ENCODE assay signal across 8 cellular contexts in genomic region chr19:13116282-13117175, GRCh38. TPM values are rescaled to one million over a fixed set of nuclear protein-coding genes. Genes with fewer than 3 reads are reported as not detected.
DNase-seq lines count a peak whose midpoint lies in the region; ATAC-seq and TF ChIP-seq lines count a peak whose summit lies in the region.

TSS of gene TRMT1 (minus strand) at chr19:13116740. CDS start at chr19:13116399, 341 bp downstream.

- H3K4me3 ChIP-seq in GM23338 (peak within 1 kb of the TSS; percentile 99), ovary (peak within 1 kb of the TSS; percentile 96), thoracic aorta (peak within 1 kb of the TSS; percentile 100)

- H3K4me1 ChIP-seq in GM23338 (ENCODE audit: insufficient read depth) (peaks cover 37% of the 10 kb centered on the region), ovary (ENCODE audit: insufficient read depth) (peaks cover 13% of the 10 kb centered on the region), thoracic aorta (ENCODE audit: control insufficient read depth in 1 of 2, low read depth in 2 of 2) (peaks cover 16 to 44% of the 10 kb centered on the region in 2 donors)

- H3K27ac ChIP-seq in GM23338 (ENCODE audit: low read depth) (peak within 1 kb of the TSS; percentile 98), ovary (peak within 1 kb of the TSS; percentile 36 to 43), thoracic aorta (peak within 1 kb of the TSS; percentile 60 to 67)

- H3K4me3 Mint-ChIP-seq in Calu3 (ENCODE audit: low read depth, unreplicated experiment) (peak within 1 kb of the TSS; percentile 85), GM23338 (peak within 1 kb of the TSS; percentile 99)
- H3K4me3 Mint-ChIP-seq in activated naive CD8-positive, alpha-beta T cell treated with anti-CD3 and anti-CD28 coated beads for 36 hours, result peak within 1 kb of the TSS; percentile 97

- H3K27ac Mint-ChIP-seq in Calu3 (ENCODE audit: unreplicated experiment) (peak within 1 kb of the TSS; percentile 89), GM23338 (peak within 1 kb of the TSS; percentile 99)
- H3K27ac Mint-ChIP-seq in activated naive CD8-positive, alpha-beta T cell treated with anti-CD3 and anti-CD28 coated beads for 36 hours, result peak within 1 kb of the TSS; percentile 96

- peaks cover 62% of the 10 kb centered on the region for H3K79me2 ChIP-seq in GM23338 (replicated peaks; ENCODE audit: insufficient read depth)

- 0 to 1% (median 0%) methylated on average over 51 of the region's 51 CpGs for WGBS in ovary, 3 donors

- H3K27me3 Mint-ChIP-seq in Calu3 (ENCODE audit: unreplicated experiment) (no peaks in the 10 kb centered on the region), GM23338 (ENCODE audit: insufficient read depth, low read depth, poor library complexity) (peaks cover 33% of the 10 kb centered on the region)
- no peaks in the 10 kb centered on the region for H3K27me3 Mint-ChIP-seq in activated naive CD8-positive, alpha-beta T cell treated with anti-CD3 and anti-CD28 coated beads for 36 hours

- H3K4me1 Mint-ChIP-seq in Calu3 (ENCODE audit: low read depth, unreplicated experiment) (peaks cover 9% of the 10 kb centered on the region), GM23338 (peaks cover 37% of the 10 kb centered on the region)
- peaks cover 35% of the 10 kb centered on the region for H3K4me1 Mint-ChIP-seq in activated naive CD8-positive, alpha-beta T cell treated with anti-CD3 and anti-CD28 coated beads for 36 hours

- peaks cover 9% of the 10 kb centered on the region for H3F3A ChIP-seq in GM23338 (replicated peaks; ENCODE audit: low read depth)

- peaks cover 35% of the 10 kb centered on the region for H4K20me1 ChIP-seq in GM23338 (replicated peaks; ENCODE audit: insufficient read depth)

- H3K4me2 ChIP-seq in GM23338, result peak within 1 kb of the TSS; percentile 99

- DNase-seq in Calu3, result peak; percentile 88
- peak; percentile 98 for DNase-seq in GM23338 (ENCODE audit: low spot score)
- DNase-seq in NCI-H1105 (lab: John Stamatoyannopoulos, UW), result peak; percentile 89
- peak; percentile 88 for DNase-seq in SKM-1 treated with dmso at 0.1 percent for 144 hours (lab: John Stamatoyannopoulos, UW; ENCODE audit: unreplicated experiment)
- DNase-seq in activated naive CD8-positive, alpha-beta T cell treated with anti-CD3 and anti-CD28 coated beads for 36 hours, result peak; percentile 91
- peak; percentile 87 to 98 (median 94) for DNase-seq in head of caudate nucleus
- DNase-seq in ovary, result peak; percentile 88 to 93 (median 91)
- DNase-seq in thoracic aorta (ENCODE audit: low spot score), result peak; percentile 94

- peaks cover 47% of the 10 kb centered on the region for H3K36me3 Mint-ChIP-seq in Calu3 (ENCODE audit: insufficient read depth, unreplicated experiment)
- peaks cover 46% of the 10 kb centered on the region for H3K36me3 Mint-ChIP-seq in GM23338 (ENCODE audit: low read depth)
- H3K36me3 Mint-ChIP-seq in activated naive CD8-positive, alpha-beta T cell treated with anti-CD3 and anti-CD28 coated beads for 36 hours, result peaks cover 21% of the 10 kb centered on the region

- no peaks in the 10 kb centered on the region for H3K9me3 Mint-ChIP-seq in Calu3 (ENCODE audit: low read depth, unreplicated experiment)
- peaks cover 3% of the 10 kb centered on the region; the same call in 2 of the 3 replicates for H3K9me3 Mint-ChIP-seq in GM23338
- H3K9me3 Mint-ChIP-seq in activated naive CD8-positive, alpha-beta T cell treated with anti-CD3 and anti-CD28 coated beads for 36 hours, result no peaks in the 10 kb centered on the region

- ATAC-seq in GM23338 (peak; percentile 34), thoracic aorta (ENCODE audit: insufficient number of reproducible peaks, low FRiP score, low read depth) (peak; percentile 66)

- intact Hi-C loops in Calu3 (cut with micrococcal nuclease; ENCODE audit: unreplicated experiment) (no loop called here), head of caudate nucleus (cut with DNase I) (loop anchor here (2.0 kb wide), 1 partner anchor 34 kb away; the partner anchor contains the start of genes IER2 and STX10), ovary (cut with DNase I) (no loop called here)

- peaks cover 13% of the 10 kb centered on the region for H3K36me3 ChIP-seq in GM23338 (ENCODE audit: insufficient read depth)
- no peaks in the 10 kb centered on the region for H3K36me3 ChIP-seq in ovary
- H3K36me3 ChIP-seq in thoracic aorta, result peaks cover 8% of the 10 kb centered on the region

- no peaks in the 10 kb centered on the region for H3K9me3 ChIP-seq in ovary
- no peaks in the 10 kb centered on the region for H3K9me3 ChIP-seq in thoracic aorta

- H3K9me2 ChIP-seq in GM23338 (ENCODE audit: insufficient read depth), result no peaks in the 10 kb centered on the region

- H2AFZ ChIP-seq in GM23338, result peak within 1 kb of the TSS; percentile 40

- H3K27me3 ChIP-seq in GM23338 (ENCODE audit: insufficient read depth) (no peaks in the 10 kb centered on the region), ovary (no peaks in the 10 kb centered on the region), thoracic aorta (replicated peaks; ENCODE audit: insufficient read depth) (no peaks in the 10 kb centered on the region)

- peak; percentile 31 for TF ChIP-seq POLR2A in ovary (IDR thresholded peaks at IDR 0.05)

- CTCF ChIA-PET in Calu3 (lab: Charles Lee), result interaction anchor here (0.6 kb wide), 1 partner anchor 117 kb away, joined by 4 read pairs; no protein-coding TSS in a partner anchor

- TF ChIP-seq CTCF in Calu3 (IDR thresholded peaks at IDR 0.05; ENCODE audit: unreplicated experiment) (no peak), GM23338 (conservative IDR thresholded peaks at IDR 0.05; ENCODE audit: low read depth in 2 of 2) (no peak), ovary (IDR thresholded peaks at IDR 0.05) (peak in 1 of 3 donors; percentile 21), thoracic aorta (IDR thresholded peaks at IDR 0.05) (no peak)

- no peak for TF ChIP-seq EP300 in ovary (IDR thresholded peaks at IDR 0.05)

- BruUV-seq in Calu3 (replicated peaks; lab: Mats Ljungman, UMichigan), result TSS peak; percentile 70

TF ChIP-seq in GM23338, 12 proteins besides CTCF, POLR2A, EP300 and RAD21 (continues in another document):
- TF ChIP-seq, protein P1, sequence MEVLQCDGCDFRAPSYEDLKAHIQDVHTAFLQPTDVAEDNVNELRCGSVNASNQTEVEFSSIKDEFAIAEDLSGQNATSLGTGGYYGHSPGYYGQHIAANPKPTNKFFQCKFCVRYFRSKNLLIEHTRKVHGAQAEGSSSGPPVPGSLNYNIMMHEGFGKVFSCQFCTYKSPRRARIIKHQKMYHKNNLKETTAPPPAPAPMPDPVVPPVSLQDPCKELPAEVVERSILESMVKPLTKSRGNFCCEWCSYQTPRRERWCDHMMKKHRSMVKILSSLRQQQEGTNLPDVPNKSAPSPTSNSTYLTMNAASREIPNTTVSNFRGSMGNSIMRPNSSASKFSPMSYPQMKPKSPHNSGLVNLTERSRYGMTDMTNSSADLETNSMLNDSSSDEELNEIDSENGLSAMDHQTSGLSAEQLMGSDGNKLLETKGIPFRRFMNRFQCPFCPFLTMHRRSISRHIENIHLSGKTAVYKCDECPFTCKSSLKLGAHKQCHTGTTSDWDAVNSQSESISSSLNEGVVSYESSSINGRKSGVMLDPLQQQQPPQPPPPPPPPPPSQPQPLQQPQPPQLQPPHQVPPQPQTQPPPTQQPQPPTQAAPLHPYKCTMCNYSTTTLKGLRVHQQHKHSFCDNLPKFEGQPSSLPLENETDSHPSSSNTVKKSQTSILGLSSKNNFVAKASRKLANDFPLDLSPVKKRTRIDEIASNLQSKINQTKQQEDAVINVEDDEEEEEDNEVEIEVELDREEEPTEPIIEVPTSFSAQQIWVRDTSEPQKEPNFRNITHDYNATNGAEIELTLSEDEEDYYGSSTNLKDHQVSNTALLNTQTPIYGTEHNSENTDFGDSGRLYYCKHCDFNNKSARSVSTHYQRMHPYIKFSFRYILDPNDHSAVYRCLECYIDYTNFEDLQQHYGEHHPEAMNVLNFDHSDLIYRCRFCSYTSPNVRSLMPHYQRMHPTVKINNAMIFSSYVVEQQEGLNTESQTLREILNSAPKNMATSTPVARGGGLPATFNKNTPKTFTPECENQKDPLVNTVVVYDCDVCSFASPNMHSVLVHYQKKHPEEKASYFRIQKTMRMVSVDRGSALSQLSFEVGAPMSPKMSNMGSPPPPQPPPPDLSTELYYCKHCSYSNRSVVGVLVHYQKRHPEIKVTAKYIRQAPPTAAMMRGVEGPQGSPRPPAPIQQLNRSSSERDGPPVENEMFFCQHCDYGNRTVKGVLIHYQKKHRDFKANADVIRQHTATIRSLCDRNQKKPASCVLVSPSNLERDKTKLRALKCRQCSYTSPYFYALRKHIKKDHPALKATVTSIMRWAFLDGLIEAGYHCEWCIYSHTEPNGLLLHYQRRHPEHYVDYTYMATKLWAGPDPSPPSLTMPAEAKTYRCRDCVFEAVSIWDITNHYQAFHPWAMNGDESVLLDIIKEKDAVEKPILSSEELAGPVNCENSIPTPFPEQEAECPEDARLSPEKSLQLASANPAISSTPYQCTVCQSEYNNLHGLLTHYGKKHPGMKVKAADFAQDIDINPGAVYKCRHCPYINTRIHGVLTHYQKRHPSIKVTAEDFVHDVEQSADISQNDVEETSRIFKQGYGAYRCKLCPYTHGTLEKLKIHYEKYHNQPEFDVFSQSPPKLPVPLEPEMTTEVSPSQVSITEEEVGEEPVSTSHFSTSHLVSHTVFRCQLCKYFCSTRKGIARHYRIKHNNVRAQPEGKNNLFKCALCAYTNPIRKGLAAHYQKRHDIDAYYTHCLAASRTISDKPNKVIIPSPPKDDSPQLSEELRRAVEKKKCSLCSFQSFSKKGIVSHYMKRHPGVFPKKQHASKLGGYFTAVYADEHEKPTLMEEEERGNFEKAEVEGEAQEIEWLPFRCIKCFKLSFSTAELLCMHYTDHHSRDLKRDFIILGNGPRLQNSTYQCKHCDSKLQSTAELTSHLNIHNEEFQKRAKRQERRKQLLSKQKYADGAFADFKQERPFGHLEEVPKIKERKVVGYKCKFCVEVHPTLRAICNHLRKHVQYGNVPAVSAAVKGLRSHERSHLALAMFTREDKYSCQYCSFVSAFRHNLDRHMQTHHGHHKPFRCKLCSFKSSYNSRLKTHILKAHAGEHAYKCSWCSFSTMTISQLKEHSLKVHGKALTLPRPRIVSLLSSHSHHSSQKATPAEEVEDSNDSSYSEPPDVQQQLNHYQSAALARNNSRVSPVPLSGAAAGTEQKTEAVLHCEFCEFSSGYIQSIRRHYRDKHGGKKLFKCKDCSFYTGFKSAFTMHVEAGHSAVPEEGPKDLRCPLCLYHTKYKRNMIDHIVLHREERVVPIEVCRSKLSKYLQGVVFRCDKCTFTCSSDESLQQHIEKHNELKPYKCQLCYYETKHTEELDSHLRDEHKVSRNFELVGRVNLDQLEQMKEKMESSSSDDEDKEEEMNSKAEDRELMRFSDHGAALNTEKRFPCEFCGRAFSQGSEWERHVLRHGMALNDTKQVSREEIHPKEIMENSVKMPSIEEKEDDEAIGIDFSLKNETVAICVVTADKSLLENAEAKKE (CRISPR knock-in tag; IDR thresholded peaks at IDR 0.05), result no peak
- no peak for TF ChIP-seq ZNF114 (CRISPR knock-in tag; IDR thresholded peaks at IDR 0.05)

RNA-seq across cellular contexts. Expression of gene TRMT1, which starts in this region (rescaled TPM):
- total RNA-seq in Calu3 (2022) (36.5 and 40.2 TPM in 2 replicates), ovary (10 to 100 TPM; 23.6 to 54.8 (median 38.7) TPM), thoracic aorta (10 to 100 TPM; 35.3 to 52.3 TPM)
- total RNA-seq in GM23338 (2014; rRNA removed; shearing (Covaris generic)), result 76.4 and 88.6 TPM in 2 replicates
- polyA plus RNA-seq in GM23338 (2016; fragmentation: Nextera tagmentation; extraction: Ambion mirVana) (90.1 and 92.6 TPM in 2 replicates), ovary (10 to 100 TPM in 1 of 2 donors, 1 to 10 TPM in 1; 7.6 to 37.2 TPM)
- total RNA-seq in activated naive CD8-positive, alpha-beta T cell treated with anti-CD3 and anti-CD28 coated beads for 36 hours, result 100 to 1,000 TPM; 114 TPM

Comparison
In these comparisons a context has a peak if more than half of its experiments do, and no peak if none do; other contexts are left out.
1. Peak in every context shown above with its lines: DNase-seq, ATAC-seq, H3K4me3 ChIP-seq and H3K27ac ChIP-seq.
2. H3K27ac ChIP-seq: peak in every context shown above with its lines; median percentile 98 in GM23338; 64 in thoracic aorta; 40 in ovary.